In the genomic region with DNA sequence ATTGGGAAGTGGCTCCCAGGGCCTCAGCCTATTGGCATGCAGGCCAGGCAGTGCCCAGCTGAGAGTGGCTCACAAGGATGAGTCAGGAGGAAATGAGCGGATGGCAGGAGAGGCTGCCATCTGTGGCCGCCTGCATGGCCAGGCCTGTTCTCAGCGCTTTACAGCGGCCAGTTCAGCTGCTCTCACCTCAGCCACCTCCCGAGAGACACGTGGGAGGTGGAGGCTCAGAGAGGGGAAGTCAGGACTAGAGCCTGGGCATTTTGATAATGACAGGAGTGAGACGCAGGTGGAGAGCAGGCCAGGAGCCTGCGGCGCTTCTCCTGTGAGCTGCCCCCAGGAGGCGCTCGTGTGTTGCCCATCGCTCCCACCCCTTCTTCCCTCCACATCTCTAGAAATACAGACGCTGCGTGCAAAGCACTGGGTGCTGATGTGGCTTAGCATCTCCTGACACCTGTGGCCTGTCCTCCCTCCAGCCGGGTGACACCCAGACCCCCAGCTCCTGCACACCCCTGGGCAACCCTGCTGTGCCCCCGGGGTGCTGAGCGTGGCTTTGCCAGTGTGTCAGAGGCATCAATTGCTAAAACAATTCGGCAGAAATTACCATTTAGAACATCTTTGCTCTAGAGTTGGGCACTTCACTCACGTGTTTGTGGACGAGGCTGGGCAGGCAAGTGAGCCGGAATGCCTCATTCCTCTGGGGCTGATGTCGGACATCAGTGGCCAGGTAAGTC, we compare ENCODE assay signal across 8 cellular contexts. TPM values are rescaled to one million over a fixed set of nuclear protein-coding genes. Genes with fewer than 3 reads are reported as not detected.
A peak's percentile ranks its signal among the peaks of the same experiment; 100 is the strongest.
DNase-seq lines count a peak whose midpoint lies in the region; ATAC-seq and TF ChIP-seq lines count a peak whose summit lies in the region.

No MANE protein-coding gene starts in this region.

- no peaks in the 10 kb centered on the region for H3K9me3 Mint-ChIP-seq in glutamatergic neuron (ENCODE audit: unreplicated experiment)

- intact Hi-C loops in gastrocnemius medialis (cut with DNase I; ENCODE audit: low total_unique reads): loop anchor here (5.0 kb wide), 1 partner anchor 58 kb away; no protein-coding TSS in a partner anchor

- peaks cover 7% of the 10 kb centered on the region for H3K27me3 Mint-ChIP-seq in glutamatergic neuron (ENCODE audit: unreplicated experiment)

- H3K4me3 Mint-ChIP-seq in glutamatergic neuron (ENCODE audit: unreplicated experiment): no peak overlapping the region

- in situ Hi-C loops in gastrocnemius medialis (cut with MboI; ENCODE audit: low sequenced_read_pairs in 4 of 4): no loop called here

- TF ChIP-seq POLR2A in gastrocnemius medialis (IDR thresholded peaks at IDR 0.05): no peak

- no peak overlapping the region for H3K27ac Mint-ChIP-seq in glutamatergic neuron (ENCODE audit: unreplicated experiment)

- peaks cover 22% of the 10 kb centered on the region for H3K4me1 Mint-ChIP-seq in glutamatergic neuron (ENCODE audit: low read depth, unreplicated experiment)

- H3K9me3 ChIP-seq in SJCRH30 (replicated peaks) (no peaks in the 10 kb centered on the region), gastrocnemius medialis (no peaks in the 10 kb centered on the region)

- H3K36me3 ChIP-seq in SJCRH30 (no peaks in the 10 kb centered on the region), gastrocnemius medialis (no peaks in the 10 kb centered on the region)

- H3K27ac ChIP-seq in SJCRH30: no peak overlapping the region
- no peak overlapping the region for H3K27ac ChIP-seq in gastrocnemius medialis

- TF ChIP-seq CTCF in glutamatergic neuron (IDR thresholded peaks at IDR 0.05; ENCODE audit: partially characterized antibody, unreplicated experiment): peak; percentile 82
- TF ChIP-seq CTCF in gastrocnemius medialis (IDR thresholded peaks at IDR 0.05 in 4 of 5, conservative IDR thresholded peaks at IDR 0.05 in 1 of 5): peak in 4 of 5 experiments; percentile 34 to 55 (median 48)

- H3K4me3 ChIP-seq in SJCRH30 (no peak overlapping the region), gastrocnemius medialis (no peak overlapping the region)

- ATAC-seq in gastrocnemius medialis (peak in 1 of 2 donors; percentile 62), GM19328 (IDR thresholded peaks at IDR 0.05; ENCODE audit: unreplicated experiment) (no peak)

- H3K27me3 ChIP-seq in SJCRH30 (peaks cover 16% of the 10 kb centered on the region; the same call in 1 of the 2 replicates), gastrocnemius medialis (peaks cover 0 to 8% (median 0%) of the 10 kb centered on the region in 3 donors)

- DNase-seq in DMS53 treated with DMSO at 0.1 percent for 48 hours (lab: John Stamatoyannopoulos, UW; ENCODE audit: unreplicated experiment): peak; percentile 89
- peak in 56 of 76 experiments; percentile 9 to 72 (median 46) for DNase-seq in HUDEP-2 (lab: John Stamatoyannopoulos, UW; ENCODE audit: unreplicated experiment in 76 of 76)
- DNase-seq in SJCRH30: peak; percentile 65 to 83
- DNase-seq in activated effector memory CD4-positive, alpha-beta T cell treated with Interleukin-2 at 50 U/mL for 16 hours: peak; percentile 69
- DNase-seq in glutamatergic neuron: peak; percentile 77
- DNase-seq in gastrocnemius medialis: no peak
- DNase-seq in putamen (ENCODE audit: low spot score): no peak

- H3K4me1 ChIP-seq in SJCRH30 (no peaks in the 10 kb centered on the region), gastrocnemius medialis (no peaks in the 10 kb centered on the region)

- H3K36me3 Mint-ChIP-seq in glutamatergic neuron (ENCODE audit: unreplicated experiment): peaks cover 5% of the 10 kb centered on the region

RNA-seq across cellular contexts. Expression of a gene that starts 21.4 kb away (rescaled TPM):
- not detected in 2 replicates for total RNA-seq in SJCRH30 (2014; rRNA removed; shearing (Covaris generic))
- total RNA-seq in glutamatergic neuron (ENCODE audit: unreplicated experiment): 1.8 TPM
- under 1 TPM in 2 of 4 donors, not detected in 2; 0.40 to 0.83 TPM for total RNA-seq in gastrocnemius medialis

RNA-seq across cellular contexts. Expression of a gene that starts 36.6 kb away (rescaled TPM):
- 38.7 and 39.1 TPM in 2 replicates for total RNA-seq in SJCRH30 (2014; rRNA removed; shearing (Covaris generic))
- total RNA-seq in glutamatergic neuron (ENCODE audit: unreplicated experiment) (31.3 TPM), gastrocnemius medialis (10 to 100 TPM; 21.4 to 30.3 (median 24.5) TPM)

RNA-seq across cellular contexts. Expression of a gene that starts 51.7 kb away (rescaled TPM):
- 15.4 and 16.4 TPM in 2 replicates for total RNA-seq in SJCRH30 (2014; rRNA removed; shearing (Covaris generic))
- 23.9 TPM for total RNA-seq in glutamatergic neuron (ENCODE audit: unreplicated experiment)
- 10 to 100 TPM; 26.4 to 54.9 (median 34.0) TPM for total RNA-seq in gastrocnemius medialis

RNA-seq across cellular contexts. Expression of a gene that starts 59.4 kb away (rescaled TPM):
- not detected in 2 replicates for total RNA-seq in SJCRH30 (2014; rRNA removed; shearing (Covaris generic))
- total RNA-seq in glutamatergic neuron (ENCODE audit: unreplicated experiment): 0.34 TPM
- total RNA-seq in gastrocnemius medialis: under 1 TPM in 1 of 4 donors, not detected in 3; 0.25 TPM

Comparison
In these comparisons a context has a peak if more than half of its experiments do, and no peak if none do; other contexts are left out.
1. DNase-seq: peak in DMS53 treated with DMSO at 0.1 percent for 48 hours (single experiment), HUDEP-2 (56 of 76), SJCRH30 (2 of 2), activated effector memory CD4-positive, alpha-beta T cell treated with Interleukin-2 at 50 U/mL for 16 hours (single experiment) and glutamatergic neuron (single experiment); none in gastrocnemius medialis (0 of 2) and putamen (single experiment).